Comparison of ENCODE assay signal across 1 cellular context in genomic region chr1:211382714-211383480, GRCh38.
TF ChIP-seq lines count a peak whose summit lies in the region.

No MANE protein-coding gene starts in this region.

TF ChIP-seq in GM12878, 131 proteins besides CTCF, POLR2A, EP300 and RAD21 (continued from another document and continues in another):
- TF ChIP-seq FOXM1 (IDR thresholded peaks at IDR 0.05; ENCODE audit: low read depth, low read length) (peak; percentile 55; the same call in 1 of the 2 replicates), EZH2 (IDR thresholded peaks at IDR 0.05; ENCODE audit: borderline replicate concordance, control insufficient read depth, low read depth, low read length) (no peak), CREB1 (IDR thresholded peaks at IDR 0.05; ENCODE audit: low read depth) (peak; percentile 87), STAT3 (IDR thresholded peaks at IDR 0.05; ENCODE audit: low read depth, low read length) (no peak), ZNF687 (IDR thresholded peaks at IDR 0.05) (peak; percentile 97), NFYA (IDR thresholded peaks at IDR 0.05; ENCODE audit: borderline replicate concordance, low read depth, low read length) (no peak), ATF2 (IDR thresholded peaks at IDR 0.05; ENCODE audit: low read length) (peak; percentile 36; the same call in 1 of the 2 replicates), PAX5 (IDR thresholded peaks at IDR 0.05; ENCODE audit: borderline replicate concordance, low read depth, low read length) (peak; percentile 48; the same call in 1 of the 2 replicates), RUNX3 (IDR thresholded peaks at IDR 0.05; ENCODE audit: low read length) (peak; percentile 80), GATAD2B (conservative IDR thresholded peaks at IDR 0.05; ENCODE audit: low read depth) (peak; percentile 66; the same call in 1 of the 2 replicates), MTA3 (IDR thresholded peaks at IDR 0.05; ENCODE audit: borderline replicate concordance, low read length) (peak; percentile 80; the same call in 1 of the 2 replicates), ASH2L (IDR thresholded peaks at IDR 0.05; ENCODE audit: borderline replicate concordance, low read depth) (peak; percentile 74; the same call in 1 of the 2 replicates), RFX5 (IDR thresholded peaks at IDR 0.05; ENCODE audit: low read depth, low read length) (peak; percentile 28; the same call in 1 of the 2 replicates), REST (IDR thresholded peaks at IDR 0.05; ENCODE audit: low read depth, low read length) (no peak; the same call in 1 of the 2 replicates), KLF5 (IDR thresholded peaks at IDR 0.05; ENCODE audit: partially characterized antibody) (peak; percentile 67), SMAD1 (IDR thresholded peaks at IDR 0.05; ENCODE audit: low read depth, partially characterized antibody) (peak; percentile 73), POLR2AphosphoS2 (IDR thresholded peaks at IDR 0.05; ENCODE audit: low read depth, low read length) (peak; percentile 90), NBN (IDR thresholded peaks at IDR 0.05) (peak; percentile 86; the same call in 1 of the 2 replicates), BCL3 (IDR thresholded peaks at IDR 0.05; ENCODE audit: borderline replicate concordance, insufficient read depth, low read depth, low read length, poor library complexity, severe bottlenecking) (peak; percentile 35), YY1 (IDR thresholded peaks at IDR 0.05; ENCODE audit: low read depth, low read length) (peak; percentile 95), TARDBP (IDR thresholded peaks at IDR 0.05; ENCODE audit: borderline replicate concordance) (0 out of 2 replicates have a peak, but pooled peaks have one; percentile 10), ZBTB11 (CRISPR knock-in tag; IDR thresholded peaks at IDR 0.05) (0 out of 2 replicates have a peak, but pooled peaks have one; percentile 25), HSF1 (IDR thresholded peaks at IDR 0.05; ENCODE audit: low read depth, low read length) (no peak), ZNF207 (IDR thresholded peaks at IDR 0.05; ENCODE audit: borderline replicate concordance) (peak; percentile 77; the same call in 1 of the 2 replicates), POU2F2 (IDR thresholded peaks at IDR 0.05; ENCODE audit: borderline replicate concordance, low read depth, low read length) (peak; percentile 90), ZNF622 (IDR thresholded peaks at IDR 0.05) (no peak), MYB (IDR thresholded peaks at IDR 0.05; ENCODE audit: borderline replicate concordance, low read depth, low read length) (no peak), NRF1 (conservative IDR thresholded peaks at IDR 0.05; ENCODE audit: low read depth, low read length) (peak; percentile 90), MEF2B (IDR thresholded peaks at IDR 0.05; ENCODE audit: partially characterized antibody, poor library complexity, severe bottlenecking) (peak; percentile 42), RBBP5 (conservative IDR thresholded peaks at IDR 0.05) (no peak), LARP7 (IDR thresholded peaks at IDR 0.05) (0 out of 2 replicates have a peak, but pooled peaks have one; percentile 53), CREM (IDR thresholded peaks at IDR 0.05; ENCODE audit: low read depth) (peak; percentile 81), SP1 (IDR thresholded peaks at IDR 0.05; ENCODE audit: low read depth, low read length) (peak; percentile 26), TAF1 (IDR thresholded peaks at IDR 0.05; ENCODE audit: borderline replicate concordance, low read depth, low read length) (peak; percentile 82), ZBED1 (IDR thresholded peaks at IDR 0.05; ENCODE audit: borderline replicate concordance) (peak; percentile 82; the same call in 1 of the 2 replicates), SMAD5 (IDR thresholded peaks at IDR 0.05; ENCODE audit: low read depth) (peak; percentile 96), SMARCA5 (IDR thresholded peaks at IDR 0.05) (no peak), STAT1 (conservative IDR thresholded peaks at IDR 0.05) (0 out of 2 replicates have a peak, but pooled peaks have one; percentile 71), JUNB (IDR thresholded peaks at IDR 0.05) (no peak), SMC3 (IDR thresholded peaks at IDR 0.05; ENCODE audit: borderline replicate concordance, low read length) (no peak), BMI1 (IDR thresholded peaks at IDR 0.05; ENCODE audit: borderline replicate concordance) (no peak), DPF2 (IDR thresholded peaks at IDR 0.05) (0 out of 2 replicates have a peak, but pooled peaks have one; percentile 53), MXI1 (IDR thresholded peaks at IDR 0.05; ENCODE audit: low read depth, low read length) (0 out of 2 replicates have a peak, but pooled peaks have one; percentile 13), CHD4 (IDR thresholded peaks at IDR 0.05) (no peak), PML (IDR thresholded peaks at IDR 0.05; ENCODE audit: low read length) (peak; percentile 91), RAD51 (IDR thresholded peaks at IDR 0.05) (no peak), NKRF (conservative IDR thresholded peaks at IDR 0.05) (peak; percentile 63), CBFB (IDR thresholded peaks at IDR 0.05; ENCODE audit: low read depth) (peak; percentile 86), IKZF1 (conservative IDR thresholded peaks at IDR 0.05) (peak; percentile 76), CHD2 (IDR thresholded peaks at IDR 0.05; ENCODE audit: borderline replicate concordance, low read depth, low read length) (0 out of 2 replicates have a peak, but pooled peaks have one; percentile 16)
